1 cellular context compared by ENCODE assay signal in the genomic region with DNA sequence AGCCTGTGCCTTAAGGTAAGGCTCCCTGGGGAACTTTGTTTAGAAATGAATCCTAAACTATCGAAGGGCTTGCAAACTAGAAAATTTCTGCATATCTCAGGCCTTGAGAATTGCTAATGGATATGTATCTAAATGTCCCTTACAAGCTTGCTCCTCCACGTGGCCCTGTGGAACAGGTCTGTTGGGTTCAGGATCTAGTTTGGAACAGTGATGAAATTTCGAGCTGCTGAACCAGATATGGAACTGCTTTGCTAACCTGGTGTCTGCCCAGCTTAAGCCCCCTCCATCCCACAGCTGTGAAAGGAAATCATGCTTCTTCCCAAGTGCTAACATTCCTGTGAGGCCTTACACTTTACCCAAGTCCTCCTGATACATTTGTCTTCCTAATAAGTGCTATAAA.
TF ChIP-seq lines count a peak whose summit lies in the region.

No MANE protein-coding gene starts in this region.

TF ChIP-seq in GM23338, 12 proteins besides CTCF, POLR2A, EP300 and RAD21 (continued from another document):
- TF ChIP-seq, protein P1, sequence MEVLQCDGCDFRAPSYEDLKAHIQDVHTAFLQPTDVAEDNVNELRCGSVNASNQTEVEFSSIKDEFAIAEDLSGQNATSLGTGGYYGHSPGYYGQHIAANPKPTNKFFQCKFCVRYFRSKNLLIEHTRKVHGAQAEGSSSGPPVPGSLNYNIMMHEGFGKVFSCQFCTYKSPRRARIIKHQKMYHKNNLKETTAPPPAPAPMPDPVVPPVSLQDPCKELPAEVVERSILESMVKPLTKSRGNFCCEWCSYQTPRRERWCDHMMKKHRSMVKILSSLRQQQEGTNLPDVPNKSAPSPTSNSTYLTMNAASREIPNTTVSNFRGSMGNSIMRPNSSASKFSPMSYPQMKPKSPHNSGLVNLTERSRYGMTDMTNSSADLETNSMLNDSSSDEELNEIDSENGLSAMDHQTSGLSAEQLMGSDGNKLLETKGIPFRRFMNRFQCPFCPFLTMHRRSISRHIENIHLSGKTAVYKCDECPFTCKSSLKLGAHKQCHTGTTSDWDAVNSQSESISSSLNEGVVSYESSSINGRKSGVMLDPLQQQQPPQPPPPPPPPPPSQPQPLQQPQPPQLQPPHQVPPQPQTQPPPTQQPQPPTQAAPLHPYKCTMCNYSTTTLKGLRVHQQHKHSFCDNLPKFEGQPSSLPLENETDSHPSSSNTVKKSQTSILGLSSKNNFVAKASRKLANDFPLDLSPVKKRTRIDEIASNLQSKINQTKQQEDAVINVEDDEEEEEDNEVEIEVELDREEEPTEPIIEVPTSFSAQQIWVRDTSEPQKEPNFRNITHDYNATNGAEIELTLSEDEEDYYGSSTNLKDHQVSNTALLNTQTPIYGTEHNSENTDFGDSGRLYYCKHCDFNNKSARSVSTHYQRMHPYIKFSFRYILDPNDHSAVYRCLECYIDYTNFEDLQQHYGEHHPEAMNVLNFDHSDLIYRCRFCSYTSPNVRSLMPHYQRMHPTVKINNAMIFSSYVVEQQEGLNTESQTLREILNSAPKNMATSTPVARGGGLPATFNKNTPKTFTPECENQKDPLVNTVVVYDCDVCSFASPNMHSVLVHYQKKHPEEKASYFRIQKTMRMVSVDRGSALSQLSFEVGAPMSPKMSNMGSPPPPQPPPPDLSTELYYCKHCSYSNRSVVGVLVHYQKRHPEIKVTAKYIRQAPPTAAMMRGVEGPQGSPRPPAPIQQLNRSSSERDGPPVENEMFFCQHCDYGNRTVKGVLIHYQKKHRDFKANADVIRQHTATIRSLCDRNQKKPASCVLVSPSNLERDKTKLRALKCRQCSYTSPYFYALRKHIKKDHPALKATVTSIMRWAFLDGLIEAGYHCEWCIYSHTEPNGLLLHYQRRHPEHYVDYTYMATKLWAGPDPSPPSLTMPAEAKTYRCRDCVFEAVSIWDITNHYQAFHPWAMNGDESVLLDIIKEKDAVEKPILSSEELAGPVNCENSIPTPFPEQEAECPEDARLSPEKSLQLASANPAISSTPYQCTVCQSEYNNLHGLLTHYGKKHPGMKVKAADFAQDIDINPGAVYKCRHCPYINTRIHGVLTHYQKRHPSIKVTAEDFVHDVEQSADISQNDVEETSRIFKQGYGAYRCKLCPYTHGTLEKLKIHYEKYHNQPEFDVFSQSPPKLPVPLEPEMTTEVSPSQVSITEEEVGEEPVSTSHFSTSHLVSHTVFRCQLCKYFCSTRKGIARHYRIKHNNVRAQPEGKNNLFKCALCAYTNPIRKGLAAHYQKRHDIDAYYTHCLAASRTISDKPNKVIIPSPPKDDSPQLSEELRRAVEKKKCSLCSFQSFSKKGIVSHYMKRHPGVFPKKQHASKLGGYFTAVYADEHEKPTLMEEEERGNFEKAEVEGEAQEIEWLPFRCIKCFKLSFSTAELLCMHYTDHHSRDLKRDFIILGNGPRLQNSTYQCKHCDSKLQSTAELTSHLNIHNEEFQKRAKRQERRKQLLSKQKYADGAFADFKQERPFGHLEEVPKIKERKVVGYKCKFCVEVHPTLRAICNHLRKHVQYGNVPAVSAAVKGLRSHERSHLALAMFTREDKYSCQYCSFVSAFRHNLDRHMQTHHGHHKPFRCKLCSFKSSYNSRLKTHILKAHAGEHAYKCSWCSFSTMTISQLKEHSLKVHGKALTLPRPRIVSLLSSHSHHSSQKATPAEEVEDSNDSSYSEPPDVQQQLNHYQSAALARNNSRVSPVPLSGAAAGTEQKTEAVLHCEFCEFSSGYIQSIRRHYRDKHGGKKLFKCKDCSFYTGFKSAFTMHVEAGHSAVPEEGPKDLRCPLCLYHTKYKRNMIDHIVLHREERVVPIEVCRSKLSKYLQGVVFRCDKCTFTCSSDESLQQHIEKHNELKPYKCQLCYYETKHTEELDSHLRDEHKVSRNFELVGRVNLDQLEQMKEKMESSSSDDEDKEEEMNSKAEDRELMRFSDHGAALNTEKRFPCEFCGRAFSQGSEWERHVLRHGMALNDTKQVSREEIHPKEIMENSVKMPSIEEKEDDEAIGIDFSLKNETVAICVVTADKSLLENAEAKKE (CRISPR knock-in tag; IDR thresholded peaks at IDR 0.05), result no peak
- TF ChIP-seq STAT1 (IDR thresholded peaks at IDR 0.05; ENCODE audit: unreplicated experiment) (no peak), JUNB (IDR thresholded peaks at IDR 0.05; ENCODE audit: unreplicated experiment) (no peak), ZNF114 (CRISPR knock-in tag; IDR thresholded peaks at IDR 0.05) (no peak), EZH2 (IDR thresholded peaks at IDR 0.05; ENCODE audit: low read depth, unreplicated experiment) (no peak), ZNF331 (CRISPR knock-in tag; IDR thresholded peaks at IDR 0.05; ENCODE audit: low read depth) (no peak), NANOG (IDR thresholded peaks at IDR 0.05; ENCODE audit: borderline replicate concordance) (no peak), CREB1 (CRISPR knock-in tag; IDR thresholded peaks at IDR 0.05; ENCODE audit: low read depth) (no peak), POLR2AphosphoS5 (IDR thresholded peaks at IDR 0.05; ENCODE audit: low read depth) (no peak)
- TF ChIP-seq, protein P2, sequence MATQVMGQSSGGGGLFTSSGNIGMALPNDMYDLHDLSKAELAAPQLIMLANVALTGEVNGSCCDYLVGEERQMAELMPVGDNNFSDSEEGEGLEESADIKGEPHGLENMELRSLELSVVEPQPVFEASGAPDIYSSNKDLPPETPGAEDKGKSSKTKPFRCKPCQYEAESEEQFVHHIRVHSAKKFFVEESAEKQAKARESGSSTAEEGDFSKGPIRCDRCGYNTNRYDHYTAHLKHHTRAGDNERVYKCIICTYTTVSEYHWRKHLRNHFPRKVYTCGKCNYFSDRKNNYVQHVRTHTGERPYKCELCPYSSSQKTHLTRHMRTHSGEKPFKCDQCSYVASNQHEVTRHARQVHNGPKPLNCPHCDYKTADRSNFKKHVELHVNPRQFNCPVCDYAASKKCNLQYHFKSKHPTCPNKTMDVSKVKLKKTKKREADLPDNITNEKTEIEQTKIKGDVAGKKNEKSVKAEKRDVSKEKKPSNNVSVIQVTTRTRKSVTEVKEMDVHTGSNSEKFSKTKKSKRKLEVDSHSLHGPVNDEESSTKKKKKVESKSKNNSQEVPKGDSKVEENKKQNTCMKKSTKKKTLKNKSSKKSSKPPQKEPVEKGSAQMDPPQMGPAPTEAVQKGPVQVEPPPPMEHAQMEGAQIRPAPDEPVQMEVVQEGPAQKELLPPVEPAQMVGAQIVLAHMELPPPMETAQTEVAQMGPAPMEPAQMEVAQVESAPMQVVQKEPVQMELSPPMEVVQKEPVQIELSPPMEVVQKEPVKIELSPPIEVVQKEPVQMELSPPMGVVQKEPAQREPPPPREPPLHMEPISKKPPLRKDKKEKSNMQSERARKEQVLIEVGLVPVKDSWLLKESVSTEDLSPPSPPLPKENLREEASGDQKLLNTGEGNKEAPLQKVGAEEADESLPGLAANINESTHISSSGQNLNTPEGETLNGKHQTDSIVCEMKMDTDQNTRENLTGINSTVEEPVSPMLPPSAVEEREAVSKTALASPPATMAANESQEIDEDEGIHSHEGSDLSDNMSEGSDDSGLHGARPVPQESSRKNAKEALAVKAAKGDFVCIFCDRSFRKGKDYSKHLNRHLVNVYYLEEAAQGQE (IDR thresholded peaks at IDR 0.05; ENCODE audit: unreplicated experiment), result no peak
- TF ChIP-seq, protein P3, sequence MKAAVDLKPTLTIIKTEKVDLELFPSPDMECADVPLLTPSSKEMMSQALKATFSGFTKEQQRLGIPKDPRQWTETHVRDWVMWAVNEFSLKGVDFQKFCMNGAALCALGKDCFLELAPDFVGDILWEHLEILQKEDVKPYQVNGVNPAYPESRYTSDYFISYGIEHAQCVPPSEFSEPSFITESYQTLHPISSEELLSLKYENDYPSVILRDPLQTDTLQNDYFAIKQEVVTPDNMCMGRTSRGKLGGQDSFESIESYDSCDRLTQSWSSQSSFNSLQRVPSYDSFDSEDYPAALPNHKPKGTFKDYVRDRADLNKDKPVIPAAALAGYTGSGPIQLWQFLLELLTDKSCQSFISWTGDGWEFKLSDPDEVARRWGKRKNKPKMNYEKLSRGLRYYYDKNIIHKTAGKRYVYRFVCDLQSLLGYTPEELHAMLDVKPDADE (IDR thresholded peaks at IDR 0.05), result no peak
